In genomic region chr1:171740987-171741871, GRCh38 we compare ENCODE assay signal across 8 cellular contexts. TPM values are rescaled to one million over a fixed set of nuclear protein-coding genes. Genes with fewer than 3 reads are reported as not detected.
A peak's percentile ranks its signal among the peaks of the same experiment; 100 is the strongest.
DNase-seq lines count a peak whose midpoint lies in the region; ATAC-seq, FAIRE-seq and TF ChIP-seq lines count a peak whose summit lies in the region.

No MANE protein-coding gene starts in this region.

- TF ChIP-seq POLR2A in GM12891 (IDR thresholded peaks at IDR 0.05; ENCODE audit: low read depth, low read length) = no peak

- no peaks in the 10 kb centered on the region for H3K27me3 Mint-ChIP-seq in activated CD4-positive, alpha-beta T cell treated with anti-CD3 and anti-CD28 coated beads, Interleukin-2, amount 10 ng/mL, durations not matched to agents 24 days and 14 days

- no peaks in the 10 kb centered on the region for H3K9me3 Mint-ChIP-seq in activated CD4-positive, alpha-beta T cell treated with anti-CD3 and anti-CD28 coated beads, Interleukin-2, amount 10 ng/mL, durations not matched to agents 24 days and 14 days

- H3K36me3 ChIP-seq in ectodermal cell (ENCODE audit: control insufficient read depth, insufficient read depth, low read length) = no peaks in the 10 kb centered on the region

- peak overlapping the region; percentile 100 for H3K27ac Mint-ChIP-seq in activated CD4-positive, alpha-beta T cell treated with anti-CD3 and anti-CD28 coated beads, Interleukin-2, amount 10 ng/mL, durations not matched to agents 24 days and 14 days

- H3K4me3 ChIP-seq in ectodermal cell (ENCODE audit: insufficient read depth, low read depth, low read length) = peak overlapping the region; percentile 91

- no peaks in the 10 kb centered on the region for H3K9me3 ChIP-seq in ectodermal cell (ENCODE audit: control insufficient read depth, low read length)

- ATAC-seq in HG02870 (IDR thresholded peaks at IDR 0.05; ENCODE audit: unreplicated experiment) (peak; percentile 26), HG03571 (IDR thresholded peaks at IDR 0.05; ENCODE audit: unreplicated experiment) (no peak)

- peak overlapping the region; percentile 100 for H3K4me3 Mint-ChIP-seq in activated CD4-positive, alpha-beta T cell treated with anti-CD3 and anti-CD28 coated beads, Interleukin-2, amount 10 ng/mL, durations not matched to agents 24 days and 14 days

- no peaks in the 10 kb centered on the region for H3K27me3 ChIP-seq in ectodermal cell (ENCODE audit: control insufficient read depth, insufficient read depth, low read length, poor library complexity, severe bottlenecking)

- H3K36me3 Mint-ChIP-seq in activated CD4-positive, alpha-beta T cell treated with anti-CD3 and anti-CD28 coated beads, Interleukin-2, amount 10 ng/mL, durations not matched to agents 24 days and 14 days (ENCODE audit: low read depth) = peaks cover 14% of the 10 kb centered on the region

- no peak for FAIRE-seq in GM12891 (lab: Jason Lieb, UNC)

- peaks cover 53% of the 10 kb centered on the region for H3K4me1 Mint-ChIP-seq in activated CD4-positive, alpha-beta T cell treated with anti-CD3 and anti-CD28 coated beads, Interleukin-2, amount 10 ng/mL, durations not matched to agents 24 days and 14 days

- H3K27ac ChIP-seq in ectodermal cell (ENCODE audit: insufficient read depth, low read depth, low read length, poor library complexity, severe bottlenecking) = no peak overlapping the region

- intact Hi-C loops in activated CD4-positive, alpha-beta T cell treated with anti-CD3 and anti-CD28 coated beads, Interleukin-2, amount 10 ng/mL, durations not matched to agents 24 days and 14 days (cut with micrococcal nuclease) = loop anchor here (2.0 to 5.0 kb wide), 6 partner anchors 96 to 1849 kb away; partner anchors contain the start of gene SCYL3

- 5 to 8% methylated on average over 28 of the region's 28 CpGs for WGBS in ectodermal cell, 2 experiments

- peak; percentile 30 for DNase-seq in GM12891 (ENCODE audit: insufficient read length, low spot score)
- peak; percentile 23 for DNase-seq in NCI-H510A treated with DMSO at 0.1 percent for 48 hours (lab: John Stamatoyannopoulos, UW)
- DNase-seq in activated CD4-positive, alpha-beta T cell treated with anti-CD3 and anti-CD28 coated beads, Interleukin-2, amount 10 ng/mL, durations not matched to agents 24 days and 14 days = peak; percentile 85
- peak; percentile 71 for DNase-seq in medulla oblongata (ENCODE audit: extremely low spot score)
- DNase-seq in stimulated activated CD8-positive, alpha-beta memory T cell treated with anti-CD3 and anti-CD28 coated beads, Interleukin-7, amount 100 ng/mL, for 4 hours (ENCODE audit: low read depth in 2 of 2) = peak; percentile 23 to 27

- no peaks in the 10 kb centered on the region for H3K4me1 ChIP-seq in ectodermal cell (ENCODE audit: control insufficient read depth, insufficient read depth, low read length)

TF ChIP-seq in GM12891, 5 proteins besides CTCF, POLR2A, EP300 and RAD21:
- TF ChIP-seq SPI1 (IDR thresholded peaks at IDR 0.05; ENCODE audit: low read depth, low read length) (no peak), POLR2AphosphoS5 (IDR thresholded peaks at IDR 0.05; ENCODE audit: low read depth, low read length) (no peak), POU2F2 (IDR thresholded peaks at IDR 0.05; ENCODE audit: low read depth, low read length) (no peak), PAX5 (IDR thresholded peaks at IDR 0.05; ENCODE audit: insufficient read depth, low read length, severe bottlenecking) (peak; percentile 58), TAF1 (IDR thresholded peaks at IDR 0.05; ENCODE audit: low read depth, low read length) (peak; percentile 29; the same call in 1 of the 2 replicates)

RNA-seq across cellular contexts. Expression of gene VAMP4, which starts 0.6 kb away (rescaled TPM):
- polyA plus RNA-seq in GM12891 (2012; ENCODE audit: low read depth, missing spikeins) = 2.7 TPM
- total RNA-seq in activated CD4-positive, alpha-beta T cell treated with anti-CD3 and anti-CD28 coated beads, Interleukin-2, amount 10 ng/mL, durations not matched to agents 24 days and 14 days = 7.7 TPM in 2 replicates
- polyA plus RNA-seq in ectodermal cell (2013, experiment 1 of 4) = 11.1 TPM
- polyA plus RNA-seq in ectodermal cell (2013, experiment 2 of 4) = 9.3 TPM
- 9.8 TPM for polyA plus RNA-seq in ectodermal cell (2013, experiment 3 of 4)
- 11.3 TPM for polyA plus RNA-seq in ectodermal cell (2013, experiment 4 of 4)

RNA-seq across cellular contexts. Expression of gene METTL13, which starts 40.2 kb away (rescaled TPM):
- 23.3 TPM for polyA plus RNA-seq in GM12891 (2012; ENCODE audit: low read depth, missing spikeins)
- 56.1 and 57.8 TPM in 2 replicates for total RNA-seq in activated CD4-positive, alpha-beta T cell treated with anti-CD3 and anti-CD28 coated beads, Interleukin-2, amount 10 ng/mL, durations not matched to agents 24 days and 14 days
- polyA plus RNA-seq in ectodermal cell (2013, experiment 1 of 4) = 33.6 TPM
- polyA plus RNA-seq in ectodermal cell (2013, experiment 2 of 4) = 38.1 TPM
- polyA plus RNA-seq in ectodermal cell (2013, experiment 3 of 4) = 21.5 TPM
- 25.8 TPM for polyA plus RNA-seq in ectodermal cell (2013, experiment 4 of 4)

Comparison
In these comparisons a context has a peak if more than half of its experiments do, and no peak if none do; other contexts are left out.
1. DNase-seq: peak in every context shown above with its lines; median percentile 85 in activated CD4-positive, alpha-beta T cell treated with anti-CD3 and anti-CD28 coated beads, Interleukin-2, amount 10 ng/mL, durations not matched to agents 24 days and 14 days; 71 in medulla oblongata; 30 in GM12891; 25 in stimulated activated CD8-positive, alpha-beta memory T cell treated with anti-CD3 and anti-CD28 coated beads, Interleukin-7, amount 100 ng/mL, for 4 hours; 23 in NCI-H510A treated with DMSO at 0.1 percent for 48 hours.